In genomic region chr6:2733324-2733723, GRCh38 we compare ENCODE assay signal across 9 cellular contexts. TPM values are rescaled to one million over a fixed set of nuclear protein-coding genes. Genes with fewer than 3 reads are reported as not detected.
DNase-seq lines count a peak whose midpoint lies in the region; ATAC-seq, FAIRE-seq and TF ChIP-seq lines count a peak whose summit lies in the region.
"Had no signal": no experiment of that assay in that cellular context is flagged by ENCODE, and none has a peak within 500 bp of the region (broad histone marks: within the 10 kb centered on the region; RNA-seq: fewer than 3 reads in every experiment).

No MANE protein-coding gene starts in this region.

- DNase-seq in GM12865 (ENCODE audit: low read depth) = peak; percentile 67
- DNase-seq in K562 (ENCODE audit: extremely low read depth in 1 of 4, low spot score in 3 of 4) = peak; percentile 61 to 92 (median 74)
- peak; percentile 42 for DNase-seq in putamen (ENCODE audit: low spot score)
- no peak for DNase-seq in hepatocyte (ENCODE audit: low spot score)
- no peak for DNase-seq in cerebellar nuclear complex (lab: John Stamatoyannopoulos, UW)
- DNase-seq in cortex of kidney (lab: John Stamatoyannopoulos, UW) = no peak

- H3K36me3 ChIP-seq in Loucy (ENCODE audit: insufficient read depth, low read length) = no peaks in the 10 kb centered on the region
- H3K36me3 ChIP-seq in K562 (ENCODE audit: control insufficient read depth, insufficient read depth, low read length) = no peaks in the 10 kb centered on the region
- no peaks in the 10 kb centered on the region for H3K36me3 ChIP-seq in hepatocyte (replicated peaks; ENCODE audit: insufficient read depth, low read depth)

- peaks cover 52% of the 10 kb centered on the region for H3K4me1 ChIP-seq in Loucy (ENCODE audit: insufficient read depth, low read length, poor library complexity, severe bottlenecking)
- H3K4me1 ChIP-seq in K562 (replicated peaks in 1 of 2; ENCODE audit: control insufficient read depth in 2 of 2, insufficient read depth in 2 of 2, low read length in 2 of 2) = peaks cover 9 to 45% of the 10 kb centered on the region in 2 experiments; a peak in 4 of 5 replicates
- H3K4me1 ChIP-seq in hepatocyte (ENCODE audit: insufficient read depth) = no peaks in the 10 kb centered on the region

- WGBS in K562 (ENCODE audit: insufficient coverage, low coverage, missing lambda C conversion rate) = 0% methylated on average over 5 of the region's 5 CpGs
- 97% methylated on average over 5 of the region's 5 CpGs for WGBS in hepatocyte (ENCODE audit: low lambda C conversion rate, missing lambda C conversion rate)

- no TSS peak for BruUV-seq in K562 (replicated peaks; lab: Mats Ljungman, UMichigan)

- TF ChIP-seq POLR2A in K562 (conservative IDR thresholded peaks at IDR 0.05) = no peak

- H4K20me1 ChIP-seq in Loucy (ENCODE audit: insufficient read depth, low read length, poor library complexity, severe bottlenecking) (no peaks in the 10 kb centered on the region), K562 (replicated peaks; ENCODE audit: control insufficient read depth, insufficient read depth, low read length) (no peaks in the 10 kb centered on the region), hepatocyte (ENCODE audit: insufficient read depth, poor library complexity, severe bottlenecking) (no peaks in the 10 kb centered on the region)

- CTCF ChIA-PET in K562 (lab: Yijun Ruan, JAX; ENCODE audit: low intra/inter-chr PET ratio) = interaction anchor here (0.9 kb wide), 1 partner anchor 17 kb away, joined by 3 read pairs; no protein-coding TSS in a partner anchor

- H3K9me1 ChIP-seq in K562 (ENCODE audit: control insufficient read depth, insufficient read depth, low read length) = peaks cover 3% of the 10 kb centered on the region

- no peaks in the 10 kb centered on the region for H3K9me2 ChIP-seq in Loucy (replicated peaks; ENCODE audit: low read depth, low read length)
- no peaks in the 10 kb centered on the region for H3K9me2 ChIP-seq in hepatocyte (replicated peaks; ENCODE audit: insufficient read depth)

- intact Hi-C loops in K562 (cut with micrococcal nuclease) = loop anchor here (10.0 kb wide), 1 partner anchor 991 kb away; no protein-coding TSS in a partner anchor

- no peaks in the 10 kb centered on the region for H3K79me2 ChIP-seq in Loucy (ENCODE audit: insufficient read depth, low read length)
- no peaks in the 10 kb centered on the region for H3K79me2 ChIP-seq in K562 (ENCODE audit: control insufficient read depth, insufficient read depth, low read length)
- no peaks in the 10 kb centered on the region for H3K79me2 ChIP-seq in hepatocyte
- H3K79me2 ChIP-seq: parathyroid adenoma had no signal

- in situ Hi-C loops in K562 (cut with MboI) = no loop called here

- peak overlapping the region; percentile 16 for H3K9ac ChIP-seq in Loucy (ENCODE audit: low read depth, low read length, poor library complexity, severe bottlenecking)
- peak overlapping the region in 1 of 2 experiments; percentile 15; a peak in 1 of 4 replicates for H3K9ac ChIP-seq in K562 (ENCODE audit: insufficient read depth in 1 of 2, low read depth in 2 of 2, low read length in 2 of 2)
- H3K9ac ChIP-seq: parathyroid adenoma had no signal

- H3K27me3 ChIP-seq in Loucy (ENCODE audit: insufficient read depth, low read length, poor library complexity, severe bottlenecking) = no peaks in the 10 kb centered on the region
- H3K27me3 ChIP-seq in K562 (ENCODE audit: control insufficient read depth in 2 of 2, insufficient read depth in 2 of 2, low read length in 2 of 2) = no peaks in the 10 kb centered on the region
- no peaks in the 10 kb centered on the region for H3K27me3 ChIP-seq in hepatocyte

- ATAC-seq in GM21619 (IDR thresholded peaks at IDR 0.05; ENCODE audit: unreplicated experiment) (peak; percentile 84), K562 (peak; percentile 96)

- peak overlapping the region; percentile 47; the same call in 1 of the 2 replicates for H2AFZ ChIP-seq in Loucy (ENCODE audit: low read length)
- peak overlapping the region; percentile 91 for H2AFZ ChIP-seq in K562 (ENCODE audit: low read depth, low read length)
- H2AFZ ChIP-seq in hepatocyte = no peak overlapping the region

- peak; percentile 97 for FAIRE-seq in K562 (lab: Jason Lieb, UNC)

- H3K4me3 ChIP-seq in GM12865 (ENCODE audit: low read depth, low read length) = no peak overlapping the region
- peak overlapping the region; percentile 16 for H3K4me3 ChIP-seq in Loucy (ENCODE audit: low read length, poor library complexity, severe bottlenecking)
- no peak overlapping the region for H3K4me3 ChIP-seq in K562
- no peak overlapping the region for H3K4me3 ChIP-seq in hepatocyte

- H3K27ac ChIP-seq in K562 (ENCODE audit: extremely low read depth, low read depth, low read length) = peak overlapping the region; percentile 67
- no peak overlapping the region for H3K27ac ChIP-seq in hepatocyte
- H3K27ac ChIP-seq: parathyroid adenoma had no signal

- no peaks in the 10 kb centered on the region for H3K9me3 ChIP-seq in Loucy (ENCODE audit: insufficient read depth, low read depth, low read length)
- H3K9me3 ChIP-seq in K562 (replicated peaks; ENCODE audit: control insufficient read depth, insufficient read depth, low read depth, low read length) = no peaks in the 10 kb centered on the region
- no peaks in the 10 kb centered on the region for H3K9me3 ChIP-seq in hepatocyte (ENCODE audit: low read depth)

- no peak for TF ChIP-seq RAD21 in K562 (CRISPR knock-in tag; conservative IDR thresholded peaks at IDR 0.05 in 1 of 2, IDR thresholded peaks at IDR 0.05 in 1 of 2)

- peak overlapping the region; percentile 53 for H3K4me2 ChIP-seq in Loucy (ENCODE audit: low read depth, low read length, poor library complexity, severe bottlenecking)
- peak overlapping the region; percentile 57 for H3K4me2 ChIP-seq in K562 (ENCODE audit: insufficient read depth, low read length)
- H3K4me2 ChIP-seq in hepatocyte = no peak overlapping the region

- POLR2A ChIA-PET in K562 (lab: Yijun Ruan, JAX) = interaction anchor here (0.6 to 2.2 kb wide), 13 partner anchors 10 to 285 kb away, joined by 3 to 13 read pairs (median 3); partner anchors contain the start of gene WRNIP1

- no peaks in the 10 kb centered on the region for H3F3A ChIP-seq in Loucy (ENCODE audit: low read depth)

- no peak for TF ChIP-seq EP300 in K562 (IDR thresholded peaks at IDR 0.05; ENCODE audit: low read length)

- TF ChIP-seq CTCF in GM12865 (IDR thresholded peaks at IDR 0.05; ENCODE audit: insufficient read depth, low read depth, low read length, missing control alignments) (no peak), Loucy (conservative IDR thresholded peaks at IDR 0.05; ENCODE audit: low read length) (no peak), K562 (IDR thresholded peaks at IDR 0.05 in 2 of 3, conservative IDR thresholded peaks at IDR 0.05 in 1 of 3; ENCODE audit: insufficient read depth in 2 of 3, low read depth in 1 of 3, low read length in 3 of 3) (no peak), hepatocyte (IDR thresholded peaks at IDR 0.05; ENCODE audit: poor library complexity) (no peak)

RNA-seq across cellular contexts. Expression of gene MYLK4, which starts 17.4 kb away (rescaled TPM):
- 0.07 and 0.16 TPM in 2 replicates for total RNA-seq in K562 (2011; cell fraction: chromatin; rRNA removed; ENCODE audit: low replicate concordance)
- total RNA-seq in K562 (2011; cell fraction: nucleolus; rRNA removed) = under 0.01 TPM in 1 of 2 replicates, not detected in the other
- total RNA-seq in K562 (2011; cell fraction: nucleoplasm; rRNA removed) = 0.07 TPM in 1 of 2 replicates, not detected in the other
- 0.04 and 0.09 TPM in 2 replicates for total RNA-seq in K562 (2014; rRNA removed)
- 0.04 and 0.06 TPM in 2 replicates for total RNA-seq in K562 (2014; rRNA removed; fragmentation: Illumina TruSeq; extraction: Trizol)
- 0.07 and 0.15 TPM in 2 replicates for total RNA-seq in K562 (2015; rRNA removed; fragmentation: Illumina TruSeq; extraction: Trizol)
- total RNA-seq in K562 (2021) = 0.02 and 0.07 TPM in 2 replicates
- polyA plus RNA-seq in K562 (2011; rRNA removed) = 0.03 and 0.09 TPM in 2 replicates
- polyA plus RNA-seq in K562 (2011; cell fraction: cytosol; rRNA removed) = 0.01 and 0.09 TPM in 2 replicates
- polyA plus RNA-seq in K562 (2011; cell fraction: nucleus; rRNA removed) = 0.30 and 0.67 TPM in 2 replicates
- polyA plus RNA-seq in K562 (2012) = 0.07 and 0.25 TPM in 2 replicates
- 0.03 and 0.06 TPM in 2 replicates for polyA plus RNA-seq in K562 (2014; fragmentation: Illumina TruSeq; extraction: Trizol)
- under 1 TPM; 0.01 to 0.03 TPM for polyA plus RNA-seq in K562 (2014; fragmentation: Nextera tagmentation; extraction: Ambion mirVana)
- polyA plus RNA-seq in K562 (2014; rRNA removed) = 0.15 and 0.30 TPM in 2 replicates
- 0.09 TPM in 1 of 2 replicates, not detected in the other for polyA minus RNA-seq in K562 (2011; rRNA and poly(A)+ RNA removed)
- not detected in 2 replicates for polyA minus RNA-seq in K562 (2011; cell fraction: cytosol; rRNA and poly(A)+ RNA removed)
- polyA minus RNA-seq in K562 (2011; cell fraction: nucleus; rRNA and poly(A)+ RNA removed) = under 0.01 and 0.22 TPM in 2 replicates
- 0.28 and 0.43 TPM in 2 replicates for total RNA-seq in hepatocyte
- 0.29 and 0.36 TPM in 2 replicates for polyA plus RNA-seq in hepatocyte

RNA-seq across cellular contexts. Expression of gene WRNIP1, which starts 31.9 kb away (rescaled TPM):
- total RNA-seq in K562 (2011; cell fraction: chromatin; rRNA removed; ENCODE audit: low replicate concordance) = 22.1 and 23.9 TPM in 2 replicates
- 25.7 and 28.6 TPM in 2 replicates for total RNA-seq in K562 (2011; cell fraction: nucleolus; rRNA removed)
- total RNA-seq in K562 (2011; cell fraction: nucleoplasm; rRNA removed) = 23.4 and 25.1 TPM in 2 replicates
- total RNA-seq in K562 (2014; rRNA removed) (57.6 and 66.2 TPM in 2 replicates), K562 (2014; rRNA removed; fragmentation: Illumina TruSeq; extraction: Trizol) (35.8 and 41.6 TPM in 2 replicates), K562 (2015; rRNA removed; fragmentation: Illumina TruSeq; extraction: Trizol) (57.9 and 59.8 TPM in 2 replicates), K562 (2021) (43.6 and 48.6 TPM in 2 replicates), hepatocyte (47.6 TPM in 2 replicates)
- polyA plus RNA-seq in K562 (2011; rRNA removed) (38.9 and 44.1 TPM in 2 replicates), K562 (2014; fragmentation: Illumina TruSeq; extraction: Trizol) (52.1 and 63.6 TPM in 2 replicates), K562 (2014; fragmentation: Nextera tagmentation; extraction: Ambion mirVana) (10 to 100 TPM; 13.2 to 15.9 TPM), K562 (2014; rRNA removed) (58.3 and 59.8 TPM in 2 replicates), hepatocyte (44.9 and 54.6 TPM in 2 replicates)
- 48.7 and 64.2 TPM in 2 replicates for polyA plus RNA-seq in K562 (2011; cell fraction: cytosol; rRNA removed)
- polyA plus RNA-seq in K562 (2011; cell fraction: nucleus; rRNA removed) = 70.8 and 98.6 TPM in 2 replicates
- 48.5 and 50.6 TPM in 2 replicates for polyA plus RNA-seq in K562 (2012)
- 32.3 and 38.6 TPM in 2 replicates for polyA minus RNA-seq in K562 (2011; rRNA and poly(A)+ RNA removed)
- polyA minus RNA-seq in K562 (2011; cell fraction: cytosol; rRNA and poly(A)+ RNA removed) = 23.3 and 23.9 TPM in 2 replicates
- 36.5 and 48.5 TPM in 2 replicates for polyA minus RNA-seq in K562 (2011; cell fraction: nucleus; rRNA and poly(A)+ RNA removed)

Comparison
In these comparisons a context has a peak if more than half of its experiments do, and no peak if none do; other contexts are left out.
1. DNase-seq: peak in GM12865 (single experiment), K562 (4 of 4) and putamen (single experiment); none in hepatocyte (single experiment), cerebellar nuclear complex (0 of 2) and cortex of kidney (single experiment).